ENCODE assay signal across 9 cellular contexts in genomic region chrX:101803451-101803850, GRCh38.
DNase-seq lines count a peak whose midpoint lies in the region; ATAC-seq and TF ChIP-seq lines count a peak whose summit lies in the region.
"Had no signal": no experiment of that assay in that cellular context is flagged by ENCODE, and none has a peak within 500 bp of the region (broad histone marks: within the 10 kb centered on the region; RNA-seq: fewer than 3 reads in every experiment).

No MANE protein-coding gene starts in this region.

- no peaks in the 10 kb centered on the region for H3K4me1 ChIP-seq in gastrocnemius medialis
- H3K4me1 ChIP-seq in aorta (ENCODE audit: control insufficient read depth in 1 of 2, insufficient read depth in 2 of 2, low read length in 2 of 2), result no peaks in the 10 kb centered on the region

- H3K4me3 ChIP-seq in gastrocnemius medialis (no peak overlapping the region), aorta (ENCODE audit: low read length in 2 of 2) (no peak overlapping the region)

- DNase-seq in NCI-H1417 (lab: John Stamatoyannopoulos, UW), result peak in 2 of 3 experiments; percentile 2 to 22
- DNase-seq in NCI-H1417 treated with DMSO at 0.1 percent for 48 hours (lab: John Stamatoyannopoulos, UW), result no peak
- DNase-seq in NCI-H2171 (lab: John Stamatoyannopoulos, UW), result peak; percentile 0
- peak; percentile 10 to 36 for DNase-seq in erythroblast (lab: John Stamatoyannopoulos, UW)
- no peak for DNase-seq in gastrocnemius medialis
- DNase-seq in aorta, result no peak
- DNase-seq: midbrain had no signal

- H3K27ac ChIP-seq in gastrocnemius medialis (no peak overlapping the region), aorta (ENCODE audit: low read depth in 1 of 2, low read length in 2 of 2) (no peak overlapping the region)

- TF ChIP-seq CTCF in gastrocnemius medialis (IDR thresholded peaks at IDR 0.05 in 4 of 5, conservative IDR thresholded peaks at IDR 0.05 in 1 of 5), result peak in 3 of 5 experiments; percentile 11 to 34 (median 16)

- TF ChIP-seq POLR2A in erythroblast (IDR thresholded peaks at IDR 0.05; ENCODE audit: low read length), result no peak
- TF ChIP-seq POLR2A in gastrocnemius medialis (IDR thresholded peaks at IDR 0.05), result no peak

- H3K9me3 ChIP-seq in gastrocnemius medialis (no peaks in the 10 kb centered on the region), aorta (ENCODE audit: control insufficient read depth, low read length) (no peaks in the 10 kb centered on the region)

- intact Hi-C loops in gastrocnemius medialis (cut with DNase I; ENCODE audit: low total_unique reads) (no loop called here), aorta (cut with DNase I) (no loop called here)

- H3K36me3 ChIP-seq in gastrocnemius medialis (no peaks in the 10 kb centered on the region), aorta (ENCODE audit: control insufficient read depth in 1 of 2, insufficient read depth in 2 of 2, low read length in 1 of 2) (no peaks in the 10 kb centered on the region)

- in situ Hi-C loops in gastrocnemius medialis (cut with MboI; ENCODE audit: low sequenced_read_pairs in 4 of 4), result loop anchor here in 1 of 4 donors (25.0 kb wide), 1 partner anchor 216 kb away; no protein-coding TSS in a partner anchor

- ATAC-seq in gastrocnemius medialis (no peak), HG03354 (IDR thresholded peaks at IDR 0.05; ENCODE audit: poor library complexity, severe bottlenecking, unreplicated experiment) (no peak), GM18520 (IDR thresholded peaks at IDR 0.05; ENCODE audit: unreplicated experiment) (no peak), aorta (ENCODE audit: low FRiP score) (no peak)

- WGBS in aorta, 2 donors, result 6 to 23% methylated on average over 2 of the region's 2 CpGs

- no peaks in the 10 kb centered on the region for H3K27me3 ChIP-seq in gastrocnemius medialis
- no peaks in the 10 kb centered on the region for H3K27me3 ChIP-seq in aorta (ENCODE audit: control insufficient read depth in 1 of 2, insufficient read depth in 2 of 2, low read length in 1 of 2)

Comparison
In these comparisons a context has a peak if more than half of its experiments do, and no peak if none do; other contexts are left out.
1. DNase-seq: peak in NCI-H1417 (2 of 3), NCI-H2171 (single experiment) and erythroblast (2 of 2); none in NCI-H1417 treated with DMSO at 0.1 percent for 48 hours (single experiment), gastrocnemius medialis (0 of 2) and aorta (0 of 2).